In the genomic region with DNA sequence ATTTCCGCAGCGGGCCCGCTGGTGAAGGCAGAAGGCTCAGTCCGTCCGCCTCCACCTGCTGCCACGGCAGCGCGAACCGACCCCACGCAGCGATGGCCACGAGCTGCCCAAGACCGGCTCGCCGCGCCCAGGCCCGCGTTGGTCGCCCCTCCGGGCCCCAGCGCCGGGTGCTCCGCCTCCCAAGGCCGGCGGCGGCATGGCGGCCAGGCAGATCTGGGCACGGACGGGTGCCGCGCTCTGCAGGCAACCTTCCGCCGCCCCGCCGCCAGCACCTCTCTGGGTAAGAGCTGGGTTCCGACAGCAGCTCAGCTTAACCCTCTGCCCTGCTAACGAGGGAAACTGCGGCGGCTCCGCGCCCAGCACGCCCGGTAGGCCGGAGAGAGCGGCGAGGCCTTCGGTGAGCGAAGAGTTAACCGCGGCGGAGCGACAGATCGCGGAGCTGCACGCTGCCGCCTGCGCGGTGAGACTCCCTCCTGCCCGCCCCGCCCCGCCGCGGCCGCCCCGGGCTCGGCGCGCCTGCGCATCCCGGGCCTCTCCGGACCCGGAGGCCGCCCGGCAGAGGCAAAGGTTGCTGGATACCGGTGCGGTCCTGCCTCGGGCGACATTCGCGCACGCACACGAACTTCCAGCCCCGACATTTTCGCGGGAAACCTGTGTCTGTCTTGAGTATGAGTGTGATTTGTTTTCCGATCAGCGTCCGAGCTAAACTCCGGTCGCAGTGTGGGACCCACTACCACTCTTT, we compare ENCODE assay signal across 1 cellular context.
TF ChIP-seq lines count a peak whose summit lies in the region.

A gene (plus strand): TSS at position 177 of the 742 bp plus-strand sequence. CDS start 20 bp downstream, at position 197.

TF ChIP-seq in K562, 482 proteins besides CTCF, POLR2A, EP300 and RAD21 (continued from another document and continues in another):
- TF ChIP-seq, protein P1, sequence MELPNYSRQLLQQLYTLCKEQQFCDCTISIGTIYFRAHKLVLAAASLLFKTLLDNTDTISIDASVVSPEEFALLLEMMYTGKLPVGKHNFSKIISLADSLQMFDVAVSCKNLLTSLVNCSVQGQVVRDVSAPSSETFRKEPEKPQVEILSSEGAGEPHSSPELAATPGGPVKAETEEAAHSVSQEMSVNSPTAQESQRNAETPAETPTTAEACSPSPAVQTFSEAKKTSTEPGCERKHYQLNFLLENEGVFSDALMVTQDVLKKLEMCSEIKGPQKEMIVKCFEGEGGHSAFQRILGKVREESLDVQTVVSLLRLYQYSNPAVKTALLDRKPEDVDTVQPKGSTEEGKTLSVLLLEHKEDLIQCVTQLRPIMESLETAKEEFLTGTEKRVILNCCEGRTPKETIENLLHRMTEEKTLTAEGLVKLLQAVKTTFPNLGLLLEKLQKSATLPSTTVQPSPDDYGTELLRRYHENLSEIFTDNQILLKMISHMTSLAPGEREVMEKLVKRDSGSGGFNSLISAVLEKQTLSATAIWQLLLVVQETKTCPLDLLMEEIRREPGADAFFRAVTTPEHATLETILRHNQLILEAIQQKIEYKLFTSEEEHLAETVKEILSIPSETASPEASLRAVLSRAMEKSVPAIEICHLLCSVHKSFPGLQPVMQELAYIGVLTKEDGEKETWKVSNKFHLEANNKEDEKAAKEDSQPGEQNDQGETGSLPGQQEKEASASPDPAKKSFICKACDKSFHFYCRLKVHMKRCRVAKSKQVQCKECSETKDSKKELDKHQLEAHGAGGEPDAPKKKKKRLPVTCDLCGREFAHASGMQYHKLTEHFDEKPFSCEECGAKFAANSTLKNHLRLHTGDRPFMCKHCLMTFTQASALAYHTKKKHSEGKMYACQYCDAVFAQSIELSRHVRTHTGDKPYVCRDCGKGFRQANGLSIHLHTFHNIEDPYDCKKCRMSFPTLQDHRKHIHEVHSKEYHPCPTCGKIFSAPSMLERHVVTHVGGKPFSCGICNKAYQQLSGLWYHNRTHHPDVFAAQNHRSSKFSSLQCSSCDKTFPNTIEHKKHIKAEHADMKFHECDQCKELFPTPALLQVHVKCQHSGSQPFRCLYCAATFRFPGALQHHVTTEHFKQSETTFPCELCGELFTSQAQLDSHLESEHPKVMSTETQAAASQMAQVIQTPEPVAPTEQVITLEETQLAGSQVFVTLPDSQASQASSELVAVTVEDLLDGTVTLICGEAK (IDR thresholded peaks at IDR 0.05), result no peak
- TF ChIP-seq, protein P1 (CRISPR knock-in tag; IDR thresholded peaks at IDR 0.05), result no peak; the same call in 1 of the 2 replicates
- TF ChIP-seq KDM2B (CRISPR knock-in tag; IDR thresholded peaks at IDR 0.05) (peak; percentile 86), NR3C1 (CRISPR knock-in tag; IDR thresholded peaks at IDR 0.05) (peak; percentile 87), SLC30A9 (CRISPR knock-in tag; IDR thresholded peaks at IDR 0.05) (no peak), FOXK1 (CRISPR knock-in tag; IDR thresholded peaks at IDR 0.05; ENCODE audit: borderline replicate concordance) (no peak), SETDB1 (IDR thresholded peaks at IDR 0.05; ENCODE audit: low read length) (peak; percentile 14), MEIS2 (IDR thresholded peaks at IDR 0.05; ENCODE audit: partially characterized antibody) (peak; percentile 90), PCBP1 (IDR thresholded peaks at IDR 0.05; ENCODE audit: low read depth, low read length, poor library complexity, severe bottlenecking) (peak; percentile 80), HCFC1 (IDR thresholded peaks at IDR 0.05; ENCODE audit: low read depth, low read length) (peak; percentile 28; the same call in 1 of the 2 replicates), FUS (optimal IDR thresholded peaks at IDR 0.05; ENCODE audit: low read depth, low read length) (peak; percentile 90), TCF7L2 (IDR thresholded peaks at IDR 0.05; ENCODE audit: low read depth, low read length) (no peak), SAP30 (IDR thresholded peaks at IDR 0.05; ENCODE audit: borderline replicate concordance, insufficient read depth, low read depth, low read length, poor library complexity, severe bottlenecking) (peak; percentile 39), KDM5B (IDR thresholded peaks at IDR 0.05; ENCODE audit: insufficient replicate concordance, low read depth, low read length) (peak; percentile 85), DIDO1 (tag; IDR thresholded peaks at IDR 0.05; ENCODE audit: low read depth) (peak; percentile 10; the same call in 1 of the 2 replicates), MYC (IDR thresholded peaks at IDR 0.05; ENCODE audit: low read depth, low read length) (no peak; the same call in none of the 2 replicates), MYC (CRISPR knock-in tag; IDR thresholded peaks at IDR 0.05; ENCODE audit: borderline replicate concordance, low read depth) (no peak), NR2C1 (IDR thresholded peaks at IDR 0.05) (no peak), NR2C1 (tag; IDR thresholded peaks at IDR 0.05) (no peak), KLF6 (CRISPR knock-in tag; IDR thresholded peaks at IDR 0.05; ENCODE audit: borderline replicate concordance) (no peak), NFRKB (IDR thresholded peaks at IDR 0.05; ENCODE audit: low read depth) (peak; percentile 78; the same call in 1 of the 2 replicates)
- TF ChIP-seq, protein P2, sequence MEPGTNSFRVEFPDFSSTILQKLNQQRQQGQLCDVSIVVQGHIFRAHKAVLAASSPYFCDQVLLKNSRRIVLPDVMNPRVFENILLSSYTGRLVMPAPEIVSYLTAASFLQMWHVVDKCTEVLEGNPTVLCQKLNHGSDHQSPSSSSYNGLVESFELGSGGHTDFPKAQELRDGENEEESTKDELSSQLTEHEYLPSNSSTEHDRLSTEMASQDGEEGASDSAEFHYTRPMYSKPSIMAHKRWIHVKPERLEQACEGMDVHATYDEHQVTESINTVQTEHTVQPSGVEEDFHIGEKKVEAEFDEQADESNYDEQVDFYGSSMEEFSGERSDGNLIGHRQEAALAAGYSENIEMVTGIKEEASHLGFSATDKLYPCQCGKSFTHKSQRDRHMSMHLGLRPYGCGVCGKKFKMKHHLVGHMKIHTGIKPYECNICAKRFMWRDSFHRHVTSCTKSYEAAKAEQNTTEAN (CRISPR knock-in tag; IDR thresholded peaks at IDR 0.05), result peak; percentile 78; the same call in 1 of the 2 replicates
- TF ChIP-seq, protein P3, sequence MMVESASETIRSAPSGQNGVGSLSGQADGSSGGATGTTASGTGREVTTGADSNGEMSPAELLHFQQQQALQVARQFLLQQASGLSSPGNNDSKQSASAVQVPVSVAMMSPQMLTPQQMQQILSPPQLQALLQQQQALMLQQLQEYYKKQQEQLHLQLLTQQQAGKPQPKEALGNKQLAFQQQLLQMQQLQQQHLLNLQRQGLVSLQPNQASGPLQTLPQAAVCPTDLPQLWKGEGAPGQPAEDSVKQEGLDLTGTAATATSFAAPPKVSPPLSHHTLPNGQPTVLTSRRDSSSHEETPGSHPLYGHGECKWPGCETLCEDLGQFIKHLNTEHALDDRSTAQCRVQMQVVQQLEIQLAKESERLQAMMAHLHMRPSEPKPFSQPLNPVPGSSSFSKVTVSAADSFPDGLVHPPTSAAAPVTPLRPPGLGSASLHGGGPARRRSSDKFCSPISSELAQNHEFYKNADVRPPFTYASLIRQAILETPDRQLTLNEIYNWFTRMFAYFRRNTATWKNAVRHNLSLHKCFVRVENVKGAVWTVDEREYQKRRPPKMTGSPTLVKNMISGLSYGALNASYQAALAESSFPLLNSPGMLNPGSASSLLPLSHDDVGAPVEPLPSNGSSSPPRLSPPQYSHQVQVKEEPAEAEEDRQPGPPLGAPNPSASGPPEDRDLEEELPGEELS (CRISPR knock-in tag; IDR thresholded peaks at IDR 0.05; ENCODE audit: borderline replicate concordance), result peak; percentile 94; the same call in 1 of the 2 replicates
- TF ChIP-seq, protein P4, sequence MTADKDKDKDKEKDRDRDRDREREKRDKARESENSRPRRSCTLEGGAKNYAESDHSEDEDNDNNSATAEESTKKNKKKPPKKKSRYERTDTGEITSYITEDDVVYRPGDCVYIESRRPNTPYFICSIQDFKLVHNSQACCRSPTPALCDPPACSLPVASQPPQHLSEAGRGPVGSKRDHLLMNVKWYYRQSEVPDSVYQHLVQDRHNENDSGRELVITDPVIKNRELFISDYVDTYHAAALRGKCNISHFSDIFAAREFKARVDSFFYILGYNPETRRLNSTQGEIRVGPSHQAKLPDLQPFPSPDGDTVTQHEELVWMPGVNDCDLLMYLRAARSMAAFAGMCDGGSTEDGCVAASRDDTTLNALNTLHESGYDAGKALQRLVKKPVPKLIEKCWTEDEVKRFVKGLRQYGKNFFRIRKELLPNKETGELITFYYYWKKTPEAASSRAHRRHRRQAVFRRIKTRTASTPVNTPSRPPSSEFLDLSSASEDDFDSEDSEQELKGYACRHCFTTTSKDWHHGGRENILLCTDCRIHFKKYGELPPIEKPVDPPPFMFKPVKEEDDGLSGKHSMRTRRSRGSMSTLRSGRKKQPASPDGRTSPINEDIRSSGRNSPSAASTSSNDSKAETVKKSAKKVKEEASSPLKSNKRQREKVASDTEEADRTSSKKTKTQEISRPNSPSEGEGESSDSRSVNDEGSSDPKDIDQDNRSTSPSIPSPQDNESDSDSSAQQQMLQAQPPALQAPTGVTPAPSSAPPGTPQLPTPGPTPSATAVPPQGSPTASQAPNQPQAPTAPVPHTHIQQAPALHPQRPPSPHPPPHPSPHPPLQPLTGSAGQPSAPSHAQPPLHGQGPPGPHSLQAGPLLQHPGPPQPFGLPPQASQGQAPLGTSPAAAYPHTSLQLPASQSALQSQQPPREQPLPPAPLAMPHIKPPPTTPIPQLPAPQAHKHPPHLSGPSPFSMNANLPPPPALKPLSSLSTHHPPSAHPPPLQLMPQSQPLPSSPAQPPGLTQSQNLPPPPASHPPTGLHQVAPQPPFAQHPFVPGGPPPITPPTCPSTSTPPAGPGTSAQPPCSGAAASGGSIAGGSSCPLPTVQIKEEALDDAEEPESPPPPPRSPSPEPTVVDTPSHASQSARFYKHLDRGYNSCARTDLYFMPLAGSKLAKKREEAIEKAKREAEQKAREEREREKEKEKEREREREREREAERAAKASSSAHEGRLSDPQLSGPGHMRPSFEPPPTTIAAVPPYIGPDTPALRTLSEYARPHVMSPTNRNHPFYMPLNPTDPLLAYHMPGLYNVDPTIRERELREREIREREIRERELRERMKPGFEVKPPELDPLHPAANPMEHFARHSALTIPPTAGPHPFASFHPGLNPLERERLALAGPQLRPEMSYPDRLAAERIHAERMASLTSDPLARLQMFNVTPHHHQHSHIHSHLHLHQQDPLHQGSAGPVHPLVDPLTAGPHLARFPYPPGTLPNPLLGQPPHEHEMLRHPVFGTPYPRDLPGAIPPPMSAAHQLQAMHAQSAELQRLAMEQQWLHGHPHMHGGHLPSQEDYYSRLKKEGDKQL (CRISPR knock-in tag; IDR thresholded peaks at IDR 0.05; ENCODE audit: borderline replicate concordance), result 0 out of 2 replicates have a peak, but pooled peaks have one; percentile 33
- TF ChIP-seq, protein P5, sequence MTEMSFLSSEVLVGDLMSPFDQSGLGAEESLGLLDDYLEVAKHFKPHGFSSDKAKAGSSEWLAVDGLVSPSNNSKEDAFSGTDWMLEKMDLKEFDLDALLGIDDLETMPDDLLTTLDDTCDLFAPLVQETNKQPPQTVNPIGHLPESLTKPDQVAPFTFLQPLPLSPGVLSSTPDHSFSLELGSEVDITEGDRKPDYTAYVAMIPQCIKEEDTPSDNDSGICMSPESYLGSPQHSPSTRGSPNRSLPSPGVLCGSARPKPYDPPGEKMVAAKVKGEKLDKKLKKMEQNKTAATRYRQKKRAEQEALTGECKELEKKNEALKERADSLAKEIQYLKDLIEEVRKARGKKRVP (CRISPR knock-in tag; IDR thresholded peaks at IDR 0.05), result no peak; the same call in 1 of the 2 replicates
- TF ChIP-seq, protein P6, sequence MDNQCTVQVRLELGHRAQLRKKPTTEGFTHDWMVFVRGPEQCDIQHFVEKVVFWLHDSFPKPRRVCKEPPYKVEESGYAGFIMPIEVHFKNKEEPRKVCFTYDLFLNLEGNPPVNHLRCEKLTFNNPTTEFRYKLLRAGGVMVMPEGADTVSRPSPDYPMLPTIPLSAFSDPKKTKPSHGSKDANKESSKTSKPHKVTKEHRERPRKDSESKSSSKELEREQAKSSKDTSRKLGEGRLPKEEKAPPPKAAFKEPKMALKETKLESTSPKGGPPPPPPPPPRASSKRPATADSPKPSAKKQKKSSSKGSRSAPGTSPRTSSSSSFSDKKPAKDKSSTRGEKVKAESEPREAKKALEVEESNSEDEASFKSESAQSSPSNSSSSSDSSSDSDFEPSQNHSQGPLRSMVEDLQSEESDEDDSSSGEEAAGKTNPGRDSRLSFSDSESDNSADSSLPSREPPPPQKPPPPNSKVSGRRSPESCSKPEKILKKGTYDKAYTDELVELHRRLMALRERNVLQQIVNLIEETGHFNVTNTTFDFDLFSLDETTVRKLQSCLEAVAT (IDR thresholded peaks at IDR 0.05), result 0 out of 4 replicates have a peak, but pooled peaks of 1 of the 2 experiments have one; percentile 11
